ENCODE assay signal across 11 cellular contexts in the genomic region with DNA sequence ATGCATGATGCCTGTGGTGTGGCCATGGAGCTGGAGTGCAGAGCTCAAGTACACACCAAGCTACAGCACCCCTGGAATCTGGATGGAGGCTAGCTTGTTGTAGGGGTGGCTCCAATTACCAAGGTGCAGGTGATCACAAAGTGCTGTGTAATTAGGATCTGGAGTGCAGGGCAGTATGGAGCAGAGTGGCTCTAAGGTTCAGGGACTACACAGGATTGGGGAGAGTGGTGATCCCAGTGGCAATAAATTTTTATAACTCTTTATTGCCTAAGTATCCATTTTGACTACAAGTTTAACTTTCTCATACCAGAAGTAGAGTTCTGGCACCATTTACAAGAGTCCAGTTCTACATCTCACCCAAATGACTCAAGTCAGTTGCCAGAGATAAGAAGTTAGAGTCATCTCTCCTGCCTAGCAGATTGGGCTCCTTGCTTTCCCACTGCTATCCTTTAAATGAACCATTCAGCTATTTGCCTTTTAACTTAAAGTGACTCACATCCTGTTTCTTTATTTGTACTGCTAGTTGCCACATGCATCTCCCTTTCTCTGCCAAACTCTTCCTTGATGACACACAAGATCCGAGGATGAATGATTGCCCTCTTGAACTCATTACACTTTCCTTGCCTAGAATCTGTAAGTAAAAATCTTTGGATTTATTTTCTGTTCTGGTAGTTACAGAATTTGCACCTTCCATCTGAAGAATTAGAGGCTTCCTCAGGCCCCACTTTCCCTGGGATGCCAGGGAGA.
DNase-seq lines count a peak whose midpoint lies in the region; TF ChIP-seq lines count a peak whose summit lies in the region.
"Had no signal": no experiment of that assay in that cellular context is flagged by ENCODE, and none has a peak within 500 bp of the region (broad histone marks: within the 10 kb centered on the region; RNA-seq: fewer than 3 reads in every experiment).

No MANE protein-coding gene starts in this region.

- in situ Hi-C loops in brain microvascular endothelial cell (cut with HindIII; ENCODE audit: low pct_ligation_motif_present, low sequenced_read_pairs) = no loop called here

- no peaks in the 10 kb centered on the region for H3K27me3 ChIP-seq in brain microvascular endothelial cell (replicated peaks)
- H3K27me3 ChIP-seq in mesenchymal stem cell (ENCODE audit: control insufficient read depth in 1 of 2, insufficient read depth in 1 of 2, low read length in 2 of 2) = no peaks in the 10 kb centered on the region
- H3K27me3 ChIP-seq in testis = no peaks in the 10 kb centered on the region
- no peaks in the 10 kb centered on the region for H3K27me3 ChIP-seq in ascending aorta
- H3K27me3 ChIP-seq: uterus had no signal

- H3K4me3 Mint-ChIP-seq in Calu3 (ENCODE audit: low read depth, unreplicated experiment) = no peak overlapping the region

- H3K9me3 ChIP-seq in mesenchymal stem cell (ENCODE audit: control insufficient read depth, low read length) (no peaks in the 10 kb centered on the region), testis (no peaks in the 10 kb centered on the region), ascending aorta (no peaks in the 10 kb centered on the region)
- H3K9me3 ChIP-seq: uterus had no signal

- H2AK5ac ChIP-seq in mesenchymal stem cell (ENCODE audit: low read length, severe bottlenecking) = no peak overlapping the region

- no peaks in the 10 kb centered on the region for H3K36me3 ChIP-seq in brain microvascular endothelial cell (replicated peaks)
- no peaks in the 10 kb centered on the region for H3K36me3 ChIP-seq in mesenchymal stem cell (ENCODE audit: control insufficient read depth in 1 of 2, insufficient read depth in 2 of 2, low read depth in 1 of 2, low read length in 2 of 2)
- no peaks in the 10 kb centered on the region for H3K36me3 ChIP-seq in testis (ENCODE audit: low read depth, missing control alignments)
- H3K36me3 ChIP-seq in ascending aorta = no peaks in the 10 kb centered on the region
- H3K36me3 ChIP-seq: uterus had no signal

- H3K18ac ChIP-seq in mesenchymal stem cell (ENCODE audit: low read depth in 1 of 2, low read length in 2 of 2) = peak overlapping the region; percentile 84 to 89

- peak overlapping the region; percentile 91 for H4K91ac ChIP-seq in mesenchymal stem cell (ENCODE audit: low read length)

- H3K23ac ChIP-seq in mesenchymal stem cell (ENCODE audit: low read length in 2 of 2) = no peak overlapping the region

- H3K4me1 ChIP-seq in mesenchymal stem cell (ENCODE audit: control insufficient read depth, insufficient read depth, low read depth, low read length) (peaks cover 5% of the 10 kb centered on the region), testis (no peaks in the 10 kb centered on the region), ascending aorta (no peaks in the 10 kb centered on the region)
- H3K4me1 ChIP-seq: uterus had no signal

- H2BK5ac ChIP-seq in mesenchymal stem cell (ENCODE audit: low read depth, low read length, poor library complexity, severe bottlenecking) = no peak overlapping the region

- peak overlapping the region; percentile 17 for H2BK15ac ChIP-seq in mesenchymal stem cell (ENCODE audit: low read depth, poor library complexity, severe bottlenecking)

- DNase-seq in Calu3 (peak; percentile 16), NCI-H446 treated with DMSO at 0.1 percent for 48 hours (lab: John Stamatoyannopoulos, UW) (peak; percentile 52), brain microvascular endothelial cell (peak; percentile 91), mesenchymal stem cell (peak; percentile 98), testis (no peak), NCI-H774 (lab: John Stamatoyannopoulos, UW) (no peak), ascending aorta (ENCODE audit: low spot score in 2 of 2) (no peak), hepatic stellate cell (ENCODE audit: low spot score) (no peak)
- DNase-seq: DMS 273 treated with DMSO at 0.1 percent for 48 hours; stimulated activated CD4-positive, alpha-beta T cell treated with anti-CD3 and anti-CD28 coated beads, Interleukin-1b, Interleukin-23, amount 100 ng/mL, for 48 hours; uterus had no signal

- peak overlapping the region; percentile 27 for H3K27ac Mint-ChIP-seq in Calu3 (ENCODE audit: unreplicated experiment)

- no peak overlapping the region for H2AFZ ChIP-seq in mesenchymal stem cell (ENCODE audit: low read depth, low read length)

- no peaks in the 10 kb centered on the region for H3K79me1 ChIP-seq in mesenchymal stem cell (replicated peaks; ENCODE audit: low read length, poor library complexity, severe bottlenecking)

- intact Hi-C loops in Calu3 (cut with micrococcal nuclease; ENCODE audit: unreplicated experiment) (no loop called here), testis (cut with DNase I; ENCODE audit: low total_unique reads) (no loop called here), ascending aorta (cut with DNase I) (no loop called here)

- TF ChIP-seq CTCF in Calu3 (IDR thresholded peaks at IDR 0.05; ENCODE audit: unreplicated experiment) (no peak), brain microvascular endothelial cell (IDR thresholded peaks at IDR 0.05; ENCODE audit: low read depth, low read length, missing control alignments) (no peak), testis (IDR thresholded peaks at IDR 0.05) (no peak), ascending aorta (IDR thresholded peaks at IDR 0.05) (no peak)

- peak overlapping the region; percentile 45 for H3K27ac ChIP-seq in brain microvascular endothelial cell
- peak overlapping the region; percentile 28 for H3K27ac ChIP-seq in mesenchymal stem cell (ENCODE audit: low read length, poor library complexity, severe bottlenecking)
- H3K27ac ChIP-seq in testis = no peak overlapping the region
- H3K27ac ChIP-seq in ascending aorta = no peak overlapping the region
- H3K27ac ChIP-seq: uterus had no signal

- H3K4me3 ChIP-seq in brain microvascular endothelial cell (ENCODE audit: low read depth, low read length) (no peak overlapping the region), mesenchymal stem cell (ENCODE audit: insufficient read depth in 1 of 2, low read depth in 1 of 2, low read length in 2 of 2) (no peak overlapping the region), testis (no peak overlapping the region), ascending aorta (no peak overlapping the region)
- H3K4me3 ChIP-seq: uterus had no signal

- no peak overlapping the region for H2BK120ac ChIP-seq in mesenchymal stem cell (ENCODE audit: low read depth, low read length)

- CTCF ChIA-PET in Calu3 (lab: Charles Lee) = no interaction called here

- H3K14ac ChIP-seq in mesenchymal stem cell (ENCODE audit: low read length in 2 of 2) = no peak overlapping the region

- no peak for TF ChIP-seq POLR2A in testis (IDR thresholded peaks at IDR 0.05)

- WGBS in mesenchymal stem cell = 0% methylated on average over 1 of the region's 1 CpG
- WGBS in testis, 2 donors = 44 to 50% methylated on average over 1 of the region's 1 CpG

- H4K8ac ChIP-seq in mesenchymal stem cell (ENCODE audit: low read length) = peak overlapping the region; percentile 81

- H3K9me3 Mint-ChIP-seq in Calu3 (ENCODE audit: low read depth, unreplicated experiment) = peaks cover 4% of the 10 kb centered on the region

- no peaks in the 10 kb centered on the region for H3K27me3 Mint-ChIP-seq in Calu3 (ENCODE audit: unreplicated experiment)

- peaks cover 27% of the 10 kb centered on the region for H3K4me1 Mint-ChIP-seq in Calu3 (ENCODE audit: low read depth, unreplicated experiment)

- no peak overlapping the region for H3K9ac ChIP-seq in mesenchymal stem cell (ENCODE audit: low read length)

- peaks cover 7% of the 10 kb centered on the region for H3K36me3 Mint-ChIP-seq in Calu3 (ENCODE audit: insufficient read depth, unreplicated experiment)

- BruUV-seq in Calu3 (replicated peaks; lab: Mats Ljungman, UMichigan) = no TSS peak

- H3K4ac ChIP-seq in mesenchymal stem cell (ENCODE audit: low read depth in 1 of 2, low read length in 2 of 2) = peak overlapping the region; percentile 20 to 57

- no peak overlapping the region for H3K4me2 ChIP-seq in mesenchymal stem cell (ENCODE audit: low read length, poor library complexity, severe bottlenecking)

- peak overlapping the region; percentile 15 to 88 for H2BK12ac ChIP-seq in mesenchymal stem cell (ENCODE audit: low read length in 2 of 2)

Comparison
In these comparisons a context has a peak if more than half of its experiments do, and no peak if none do; other contexts are left out.
1. DNase-seq: peak in Calu3 (single experiment), NCI-H446 treated with DMSO at 0.1 percent for 48 hours (single experiment), brain microvascular endothelial cell (single experiment) and mesenchymal stem cell (single experiment); none in testis (single experiment), NCI-H774 (single experiment), ascending aorta (0 of 2) and hepatic stellate cell (single experiment).
2. H3K27ac ChIP-seq: peak in brain microvascular endothelial cell (single experiment) and mesenchymal stem cell (single experiment); none in testis (0 of 2) and ascending aorta (0 of 2).